ENCODE assay signal across 1 cellular context in the genomic region with DNA sequence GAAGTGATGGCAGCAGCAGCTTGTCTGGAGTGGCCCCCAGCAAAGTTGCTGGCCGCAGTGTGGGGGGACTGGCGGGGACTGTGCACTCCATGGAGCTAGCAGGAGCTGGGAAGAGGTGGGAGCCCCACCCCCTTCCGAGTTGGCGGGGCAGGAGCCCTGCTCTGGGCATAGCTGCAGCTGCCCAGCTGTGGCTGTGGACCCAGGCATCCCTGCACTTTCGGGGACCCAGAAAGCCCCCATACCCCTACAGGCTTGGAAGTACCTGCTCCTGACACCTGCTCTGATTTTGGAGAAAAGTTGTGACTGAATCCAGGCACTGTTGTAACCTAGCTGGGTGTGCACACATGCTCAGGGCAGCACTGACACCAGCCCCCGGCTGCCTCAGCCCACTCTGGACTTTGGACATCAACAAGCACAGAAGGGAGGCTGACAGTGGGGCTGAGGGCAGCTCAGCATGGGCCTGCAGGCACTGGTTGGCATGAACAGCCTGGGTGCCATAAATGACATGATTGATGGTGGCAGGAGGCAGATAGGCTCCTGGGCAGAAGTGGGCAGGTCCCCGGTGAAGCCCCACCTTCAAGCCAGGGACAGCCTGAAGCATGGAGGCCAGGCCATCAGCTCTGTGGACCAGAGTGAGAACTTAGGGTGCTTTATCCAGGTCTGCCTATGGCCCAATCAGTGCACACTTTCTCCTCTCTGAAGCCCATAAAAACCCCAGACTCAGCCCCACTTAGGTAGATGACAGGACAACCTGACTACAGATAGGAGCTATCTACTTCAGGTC.
TF ChIP-seq lines count a peak whose summit lies in the region.

No MANE protein-coding gene starts in this region.

TF ChIP-seq in HCT116, 20 proteins besides CTCF, POLR2A, EP300 and RAD21 (continued from another document):
- no peak for TF ChIP-seq EZH2phosphoT487 (IDR thresholded peaks at IDR 0.05; ENCODE audit: borderline replicate concordance)
